ENCODE assay signal across 1 cellular context in genomic region chr12:69470189-69471094, GRCh38.
TF ChIP-seq lines count a peak whose summit lies in the region.

Gene FRS2 (plus strand): TSS chr12:69470388. CDS start chr12:69569031, 98,643 bp downstream.

TF ChIP-seq in H1, 55 proteins besides CTCF, POLR2A, EP300 and RAD21 (continued from another document):
- TF ChIP-seq SAP30 (IDR thresholded peaks at IDR 0.05; ENCODE audit: insufficient read depth, insufficient replicate concordance, low read length) = peak; percentile 52
- TF ChIP-seq HDAC2 (IDR thresholded peaks at IDR 0.05; ENCODE audit: borderline replicate concordance in 1 of 2, low read depth in 2 of 2, low read length in 2 of 2) = 0 out of 4 replicates have a peak, but pooled peaks have one; percentile 16 to 69
- peak; percentile 19; the same call in 1 of the 2 replicates for TF ChIP-seq YY1 (IDR thresholded peaks at IDR 0.05; ENCODE audit: low read depth, low read length)
- peak; percentile 98 for TF ChIP-seq PHF8 (conservative IDR thresholded peaks at IDR 0.05; ENCODE audit: low read depth, low read length)
- peak; percentile 71; the same call in 1 of the 2 replicates for TF ChIP-seq SP1 (IDR thresholded peaks at IDR 0.05; ENCODE audit: low read depth, low read length)
- no peak for TF ChIP-seq FOSL1 (IDR thresholded peaks at IDR 0.05; ENCODE audit: insufficient read depth, low read depth, low read length)
- peak; percentile 82; the same call in 1 of the 2 replicates for TF ChIP-seq POLR2AphosphoS5 (IDR thresholded peaks at IDR 0.05; ENCODE audit: low read depth, low read length)
- TF ChIP-seq SIN3A (conservative IDR thresholded peaks at IDR 0.05 in 1 of 2, IDR thresholded peaks at IDR 0.05 in 1 of 2; ENCODE audit: low read depth in 1 of 2, low read length in 2 of 2) = peak; percentile 41 to 44; a peak in 1 of 4 replicates
- peak; percentile 69 for TF ChIP-seq CHD2 (IDR thresholded peaks at IDR 0.05; ENCODE audit: low read length)
- TF ChIP-seq BRCA1 (IDR thresholded peaks at IDR 0.05; ENCODE audit: low read depth, low read length) = no peak
- TF ChIP-seq GTF2F1 (IDR thresholded peaks at IDR 0.05; ENCODE audit: borderline replicate concordance, low read depth, low read length) = no peak
- TF ChIP-seq CHD1 (IDR thresholded peaks at IDR 0.05; ENCODE audit: low read depth, low read length) = no peak
TF ChIP-seq in H1: peak in this region for 17.
